Comparison of ENCODE assay signal across 8 cellular contexts in the genomic region with DNA sequence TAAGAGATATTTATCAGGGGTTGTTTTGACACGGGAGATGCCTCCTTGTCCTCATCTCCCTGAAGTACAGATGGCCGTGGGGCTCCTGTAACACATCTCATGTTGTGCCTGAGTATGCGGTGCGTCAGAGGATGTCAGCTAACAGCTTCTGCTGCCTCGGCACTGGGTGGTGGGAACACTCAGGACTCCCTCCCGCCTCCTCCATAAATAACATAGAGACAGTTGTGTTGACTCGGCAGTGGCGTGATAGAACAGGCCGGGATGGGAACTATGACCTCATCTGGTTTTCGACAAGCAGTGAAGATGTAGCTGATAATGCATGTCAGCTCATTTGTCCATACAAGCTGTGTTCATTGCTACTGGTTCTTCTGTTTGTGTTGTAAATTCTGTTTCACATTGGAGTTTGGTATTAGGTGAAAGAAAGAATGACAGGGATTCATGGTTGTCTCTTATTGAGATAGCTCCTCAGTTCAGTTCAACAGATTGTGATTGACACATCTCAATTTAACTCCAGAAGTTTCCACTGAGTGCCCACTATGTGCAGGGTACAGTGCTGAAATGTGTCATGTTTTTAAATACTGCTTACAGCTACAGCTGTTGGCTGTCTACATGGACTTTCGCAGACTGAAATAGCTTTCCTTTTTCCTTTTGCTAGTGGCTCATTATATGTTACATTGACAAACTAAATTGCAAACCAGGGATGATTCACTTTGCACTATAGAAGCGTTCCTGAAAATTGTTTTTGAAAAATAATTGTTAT.
DNase-seq lines count a peak whose midpoint lies in the region; ATAC-seq and TF ChIP-seq lines count a peak whose summit lies in the region.

No MANE protein-coding gene starts in this region.

- no peak for TF ChIP-seq CTCF in HFFc6 (IDR thresholded peaks at IDR 0.05)
- TF ChIP-seq CTCF in dorsolateral prefrontal cortex (IDR thresholded peaks at IDR 0.05 in 54 of 56, conservative IDR thresholded peaks at IDR 0.05 in 2 of 56; ENCODE audit: low read depth in 1 of 56, partially characterized antibody in 56 of 56), result peak in 3 of 56 donors; percentile 3 to 9 (median 5)
- no peak for TF ChIP-seq CTCF in neural cell (IDR thresholded peaks at IDR 0.05; ENCODE audit: poor library complexity, severe bottlenecking)
- no peak for TF ChIP-seq CTCF in PC-9 (conservative IDR thresholded peaks at IDR 0.05)

- peak; percentile 90 for TF ChIP-seq EP300 in neural cell (conservative IDR thresholded peaks at IDR 0.05; ENCODE audit: poor library complexity, severe bottlenecking)

- H3F3A ChIP-seq in neural cell (ENCODE audit: insufficient read depth, low read length, poor library complexity, severe bottlenecking) (no peaks in the 10 kb centered on the region), PC-9 (ENCODE audit: insufficient read depth, low read depth) (peaks cover 6% of the 10 kb centered on the region; the same call in 1 of the 2 replicates)

- peaks cover 11% of the 10 kb centered on the region; the same call in 1 of the 2 replicates for H3K4me1 Mint-ChIP-seq in HFFc6 (ENCODE audit: low read depth)
- H3K4me1 Mint-ChIP-seq in activated T-cell treated with anti-CD3 and anti-CD28 coated beads, Interleukin-2, amount 50 U/mL, for 72 hours (ENCODE audit: low read depth), result peaks cover 28% of the 10 kb centered on the region

- CTCF ChIA-PET in PC-9 (lab: Charles Lee), result no interaction called here

- H3K4me2 ChIP-seq in neural cell (ENCODE audit: low read length) (peak overlapping the region; percentile 26), PC-9 (no peak overlapping the region)

- peaks cover 17% of the 10 kb centered on the region for H3K4me1 ChIP-seq in PC-9 (replicated peaks; ENCODE audit: insufficient read depth)

- H2AFZ ChIP-seq in neural cell (ENCODE audit: low read depth, low read length), result no peak overlapping the region
- H2AFZ ChIP-seq in PC-9, result no peak overlapping the region

- H3K9me2 ChIP-seq in neural cell (ENCODE audit: insufficient read depth, low read length), result no peaks in the 10 kb centered on the region
- H3K9me2 ChIP-seq in PC-9 (ENCODE audit: insufficient read depth), result no peaks in the 10 kb centered on the region

- peaks cover 3% of the 10 kb centered on the region; the same call in 1 of the 2 replicates for H3K27me3 Mint-ChIP-seq in HFFc6 (ENCODE audit: insufficient read depth)
- peaks cover 41% of the 10 kb centered on the region for H3K27me3 Mint-ChIP-seq in activated T-cell treated with anti-CD3 and anti-CD28 coated beads, Interleukin-2, amount 50 U/mL, for 72 hours (ENCODE audit: low read depth)

- H3K27me3 ChIP-seq in dorsolateral prefrontal cortex, result no peaks in the 10 kb centered on the region
- H3K27me3 ChIP-seq in neural cell (ENCODE audit: insufficient read depth, low read depth, low read length), result no peaks in the 10 kb centered on the region
- H3K27me3 ChIP-seq in PC-9 (ENCODE audit: insufficient read depth, low read depth), result 0 out of 2 replicates have a peak, but pooled peaks cover 12% of the 10 kb centered on the region

- peak; percentile 4 for DNase-seq in HFFc6
- peak; percentile 96 for DNase-seq in NCI-H510A (lab: John Stamatoyannopoulos, UW)
- DNase-seq in dorsolateral prefrontal cortex, result peak; percentile 36 to 89 (median 78)
- DNase-seq in GM19238 (ENCODE audit: insufficient read length, low spot score), result no peak
- no peak for DNase-seq in MV-4-11 (lab: John Stamatoyannopoulos, UW)
- no peak for DNase-seq in activated T-cell treated with anti-CD3 and anti-CD28 coated beads, Interleukin-2, amount 50 U/mL, for 72 hours
- DNase-seq in PC-9, result no peak

- H3K79me2 ChIP-seq in neural cell (replicated peaks; ENCODE audit: insufficient read depth, low read length), result peaks cover 16% of the 10 kb centered on the region
- no peaks in the 10 kb centered on the region for H3K79me2 ChIP-seq in PC-9 (ENCODE audit: low read depth)

- intact Hi-C loops in dorsolateral prefrontal cortex (cut with DNase I) (loop anchor here in 1 of 2 donors (5.0 kb wide), 1 partner anchor 35 kb away; no protein-coding TSS in a partner anchor), PC-9 (cut with micrococcal nuclease; ENCODE audit: unreplicated experiment) (no loop called here)

- H3K36me3 Mint-ChIP-seq in HFFc6 (ENCODE audit: low read depth), result no peaks in the 10 kb centered on the region; the same call in 1 of the 2 replicates
- no peaks in the 10 kb centered on the region for H3K36me3 Mint-ChIP-seq in activated T-cell treated with anti-CD3 and anti-CD28 coated beads, Interleukin-2, amount 50 U/mL, for 72 hours (ENCODE audit: insufficient read depth in 2 of 2)

- H3K36me3 ChIP-seq in neural cell (ENCODE audit: insufficient read depth, low read length) (no peaks in the 10 kb centered on the region), PC-9 (ENCODE audit: low read depth) (no peaks in the 10 kb centered on the region)

- POLR2A ChIA-PET in PC-9 (lab: Charles Lee; ENCODE audit: unreplicated experiment), result no interaction called here

- no peak for ATAC-seq in activated T-cell treated with anti-CD3 and anti-CD28 coated beads, Interleukin-2, amount 50 U/mL, for 72 hours (replicated peaks in 1 of 2)

- H3K27ac ChIP-seq in dorsolateral prefrontal cortex (peak overlapping the region; percentile 19 to 98 (median 88)), neural cell (ENCODE audit: low read length) (peak overlapping the region; percentile 63), PC-9 (no peak overlapping the region)

- H3K9me3 Mint-ChIP-seq in HFFc6, result peaks cover 3% of the 10 kb centered on the region; the same call in 1 of the 2 replicates
- no peaks in the 10 kb centered on the region for H3K9me3 Mint-ChIP-seq in activated T-cell treated with anti-CD3 and anti-CD28 coated beads, Interleukin-2, amount 50 U/mL, for 72 hours

- TF ChIP-seq RAD21 in neural cell (conservative IDR thresholded peaks at IDR 0.05), result peak; percentile 14

- no peak overlapping the region for H3K4me3 Mint-ChIP-seq in HFFc6
- H3K4me3 Mint-ChIP-seq in activated T-cell treated with anti-CD3 and anti-CD28 coated beads, Interleukin-2, amount 50 U/mL, for 72 hours, result no peak overlapping the region

- no TSS peak for BruUV-seq in PC-9 (replicated peaks; lab: Mats Ljungman, UMichigan)

- H3K27ac Mint-ChIP-seq in HFFc6, result no peak overlapping the region
- H3K27ac Mint-ChIP-seq in activated T-cell treated with anti-CD3 and anti-CD28 coated beads, Interleukin-2, amount 50 U/mL, for 72 hours, result no peak overlapping the region

- peak overlapping the region; percentile 40 for H3K9ac ChIP-seq in neural cell (ENCODE audit: low read length)

- no peaks in the 10 kb centered on the region for H3K9me3 ChIP-seq in neural cell (ENCODE audit: low read length)
- H3K9me3 ChIP-seq in PC-9 (ENCODE audit: insufficient read depth, low read depth), result no peaks in the 10 kb centered on the region

- H4K20me1 ChIP-seq in neural cell (ENCODE audit: insufficient read depth), result peaks cover 3% of the 10 kb centered on the region
- no peaks in the 10 kb centered on the region for H4K20me1 ChIP-seq in PC-9 (ENCODE audit: insufficient read depth)

- H3K4me3 ChIP-seq in dorsolateral prefrontal cortex (peak overlapping the region in 24 of 59 donors; percentile 0 to 42 (median 16)), neural cell (ENCODE audit: low read length) (peak overlapping the region; percentile 54), PC-9 (no peak overlapping the region)

TF ChIP-seq in neural cell, 6 proteins besides CTCF, POLR2A, EP300 and RAD21:
- no peak for TF ChIP-seq MXI1 (conservative IDR thresholded peaks at IDR 0.05; ENCODE audit: poor library complexity, severe bottlenecking)
- peak; percentile 32 for TF ChIP-seq SMC3 (conservative IDR thresholded peaks at IDR 0.05; ENCODE audit: poor library complexity)
- no peak for TF ChIP-seq EZH2 (IDR thresholded peaks at IDR 0.05; ENCODE audit: borderline replicate concordance, insufficient read depth, low read length, poor library complexity, severe bottlenecking)
- TF ChIP-seq, protein P1, sequence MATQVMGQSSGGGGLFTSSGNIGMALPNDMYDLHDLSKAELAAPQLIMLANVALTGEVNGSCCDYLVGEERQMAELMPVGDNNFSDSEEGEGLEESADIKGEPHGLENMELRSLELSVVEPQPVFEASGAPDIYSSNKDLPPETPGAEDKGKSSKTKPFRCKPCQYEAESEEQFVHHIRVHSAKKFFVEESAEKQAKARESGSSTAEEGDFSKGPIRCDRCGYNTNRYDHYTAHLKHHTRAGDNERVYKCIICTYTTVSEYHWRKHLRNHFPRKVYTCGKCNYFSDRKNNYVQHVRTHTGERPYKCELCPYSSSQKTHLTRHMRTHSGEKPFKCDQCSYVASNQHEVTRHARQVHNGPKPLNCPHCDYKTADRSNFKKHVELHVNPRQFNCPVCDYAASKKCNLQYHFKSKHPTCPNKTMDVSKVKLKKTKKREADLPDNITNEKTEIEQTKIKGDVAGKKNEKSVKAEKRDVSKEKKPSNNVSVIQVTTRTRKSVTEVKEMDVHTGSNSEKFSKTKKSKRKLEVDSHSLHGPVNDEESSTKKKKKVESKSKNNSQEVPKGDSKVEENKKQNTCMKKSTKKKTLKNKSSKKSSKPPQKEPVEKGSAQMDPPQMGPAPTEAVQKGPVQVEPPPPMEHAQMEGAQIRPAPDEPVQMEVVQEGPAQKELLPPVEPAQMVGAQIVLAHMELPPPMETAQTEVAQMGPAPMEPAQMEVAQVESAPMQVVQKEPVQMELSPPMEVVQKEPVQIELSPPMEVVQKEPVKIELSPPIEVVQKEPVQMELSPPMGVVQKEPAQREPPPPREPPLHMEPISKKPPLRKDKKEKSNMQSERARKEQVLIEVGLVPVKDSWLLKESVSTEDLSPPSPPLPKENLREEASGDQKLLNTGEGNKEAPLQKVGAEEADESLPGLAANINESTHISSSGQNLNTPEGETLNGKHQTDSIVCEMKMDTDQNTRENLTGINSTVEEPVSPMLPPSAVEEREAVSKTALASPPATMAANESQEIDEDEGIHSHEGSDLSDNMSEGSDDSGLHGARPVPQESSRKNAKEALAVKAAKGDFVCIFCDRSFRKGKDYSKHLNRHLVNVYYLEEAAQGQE (IDR thresholded peaks at IDR 0.05; ENCODE audit: borderline replicate concordance), result peak; percentile 42
- TF ChIP-seq POLR2AphosphoS5 (IDR thresholded peaks at IDR 0.05), result peak; percentile 83
- TF ChIP-seq TAF1 (IDR thresholded peaks at IDR 0.05; ENCODE audit: low read depth), result no peak

Comparison
In these comparisons a context has a peak if more than half of its experiments do, and no peak if none do; other contexts are left out.
1. DNase-seq: peak in HFFc6 (single experiment), NCI-H510A (single experiment) and dorsolateral prefrontal cortex (10 of 10); none in GM19238 (single experiment), MV-4-11 (single experiment), activated T-cell treated with anti-CD3 and anti-CD28 coated beads, Interleukin-2, amount 50 U/mL, for 72 hours (0 of 2) and PC-9 (0 of 2).